ENCODE assay signal across 16 cellular contexts in genomic region chr22:23129149-23129548, GRCh38. TPM values are rescaled to one million over a fixed set of nuclear protein-coding genes. Genes with fewer than 3 reads are reported as not detected.
"Had no signal": no experiment of that assay in that cellular context is flagged by ENCODE, and none has a peak within 500 bp of the region (broad histone marks: within the 10 kb centered on the region; RNA-seq: fewer than 3 reads in every experiment).

No MANE protein-coding gene starts in this region.

- H3K27ac Mint-ChIP-seq: activated B cell treated with CpG ODN at 0.5 μM for 24 hours; activated CD4-positive, alpha-beta memory T cell treated with anti-CD3 and anti-CD28 coated beads, Interleukin-2, amount 10 ng/mL, durations not matched to agents 7 days and 5 days; activated CD8-positive, alpha-beta memory T cell treated with anti-CD3 and anti-CD28 coated beads, Interleukin-2, amount 10 ng/mL, durations not matched to agents 7 days and 5 days; activated naive CD4-positive, alpha-beta T cell treated with anti-CD3 and anti-CD28 coated beads, Interleukin-2, amount 10 ng/mL, durations not matched to agents 7 days and 5 days; activated naive CD8-positive, alpha-beta T cell; T-helper 1 cell treated with Interleukin-12 subunit alpha and Interleukin-12 subunit beta and Interleukin-4 antibody, amounts not matched to agents 30 μg/mL and 1 μg/mL, for 36 hours had no signal

- DNase-seq: KG1, NCI-H2107, NCI-H2171, NCI-H510A, SK-N-SH had no signal

- H3K27me3 ChIP-seq: body of pancreas, Peyer's patch, SJSA1 had no signal

- H3K4me3 Mint-ChIP-seq: activated B cell treated with CpG ODN at 0.5 μM for 24 hours; activated CD4-positive, alpha-beta memory T cell treated with anti-CD3 and anti-CD28 coated beads, Interleukin-2, amount 10 ng/mL, durations not matched to agents 7 days and 5 days; activated CD8-positive, alpha-beta memory T cell treated with anti-CD3 and anti-CD28 coated beads, Interleukin-2, amount 10 ng/mL, durations not matched to agents 7 days and 5 days; activated naive CD4-positive, alpha-beta T cell treated with anti-CD3 and anti-CD28 coated beads, Interleukin-2, amount 10 ng/mL, durations not matched to agents 7 days and 5 days; activated naive CD8-positive, alpha-beta T cell; T-helper 1 cell treated with Interleukin-12 subunit alpha and Interleukin-12 subunit beta and Interleukin-4 antibody, amounts not matched to agents 30 μg/mL and 1 μg/mL, for 36 hours had no signal

- H3K36me3 Mint-ChIP-seq: activated CD8-positive, alpha-beta memory T cell treated with anti-CD3 and anti-CD28 coated beads, Interleukin-2, amount 10 ng/mL, durations not matched to agents 7 days and 5 days; activated naive CD4-positive, alpha-beta T cell treated with anti-CD3 and anti-CD28 coated beads, Interleukin-2, amount 10 ng/mL, durations not matched to agents 7 days and 5 days; activated naive CD8-positive, alpha-beta T cell had no signal

- H3K4me1 Mint-ChIP-seq: activated CD4-positive, alpha-beta memory T cell treated with anti-CD3 and anti-CD28 coated beads, Interleukin-2, amount 10 ng/mL, durations not matched to agents 7 days and 5 days; activated CD8-positive, alpha-beta memory T cell treated with anti-CD3 and anti-CD28 coated beads, Interleukin-2, amount 10 ng/mL, durations not matched to agents 7 days and 5 days; activated naive CD4-positive, alpha-beta T cell treated with anti-CD3 and anti-CD28 coated beads, Interleukin-2, amount 10 ng/mL, durations not matched to agents 7 days and 5 days had no signal

- H3K27ac ChIP-seq: body of pancreas, Peyer's patch, SJSA1, VCaP had no signal

- H3K9me3 ChIP-seq: body of pancreas, Peyer's patch, SJSA1, SK-N-SH had no signal

- H3K36me3 ChIP-seq: Peyer's patch had no signal

- H3K4me3 ChIP-seq: body of pancreas, Peyer's patch, SJSA1 had no signal

- H3K4me1 ChIP-seq: body of pancreas, Peyer's patch had no signal

- H3K9me3 Mint-ChIP-seq: activated B cell treated with CpG ODN at 0.5 μM for 24 hours; activated CD4-positive, alpha-beta memory T cell treated with anti-CD3 and anti-CD28 coated beads, Interleukin-2, amount 10 ng/mL, durations not matched to agents 7 days and 5 days; activated naive CD4-positive, alpha-beta T cell treated with anti-CD3 and anti-CD28 coated beads, Interleukin-2, amount 10 ng/mL, durations not matched to agents 7 days and 5 days; T-helper 1 cell treated with Interleukin-12 subunit alpha and Interleukin-12 subunit beta and Interleukin-4 antibody, amounts not matched to agents 30 μg/mL and 1 μg/mL, for 36 hours had no signal

- H3K27me3 Mint-ChIP-seq: activated B cell treated with CpG ODN at 0.5 μM for 24 hours; activated CD8-positive, alpha-beta memory T cell treated with anti-CD3 and anti-CD28 coated beads, Interleukin-2, amount 10 ng/mL, durations not matched to agents 7 days and 5 days; activated naive CD8-positive, alpha-beta T cell had no signal

RNA-seq across cellular contexts. Expression of gene RSPH14, which starts 12.6 kb away (rescaled TPM):
- total RNA-seq: activated B cell treated with CpG ODN at 0.5 μM for 24 hours; activated CD4-positive, alpha-beta memory T cell treated with anti-CD3 and anti-CD28 coated beads, Interleukin-2, amount 10 ng/mL, durations not matched to agents 7 days and 5 days; activated CD8-positive, alpha-beta memory T cell treated with anti-CD3 and anti-CD28 coated beads, Interleukin-2, amount 10 ng/mL, durations not matched to agents 7 days and 5 days; astrocyte; Peyer's patch; SJSA1 had no signal
